Comparison of ENCODE assay signal across 17 cellular contexts in the genomic region with DNA sequence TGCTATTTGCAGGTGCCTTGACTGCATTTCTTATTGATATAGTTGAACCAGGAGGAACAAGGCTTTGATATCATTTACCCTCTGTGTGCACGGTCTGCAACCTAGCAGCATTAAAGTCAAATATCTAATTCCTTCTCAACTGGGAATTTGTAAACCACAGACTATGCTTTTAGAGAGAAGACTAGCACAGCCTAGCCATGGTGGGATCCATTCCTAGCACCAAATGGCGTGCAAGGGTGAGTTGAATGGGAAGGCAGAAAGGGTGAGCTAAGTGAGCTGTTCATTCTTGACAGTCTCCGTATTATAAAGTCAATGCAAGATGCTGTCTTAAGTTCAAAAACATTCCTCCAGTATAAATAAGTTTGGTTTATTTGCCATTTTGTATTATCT. TPM values are rescaled to one million over a fixed set of nuclear protein-coding genes. Genes with fewer than 3 reads are reported as not detected.
DNase-seq lines count a peak whose midpoint lies in the region; ATAC-seq and TF ChIP-seq lines count a peak whose summit lies in the region.
"Had no signal": no experiment of that assay in that cellular context is flagged by ENCODE, and none has a peak within 500 bp of the region (broad histone marks: within the 10 kb centered on the region; RNA-seq: fewer than 3 reads in every experiment).

No MANE protein-coding gene starts in this region.

- no peaks in the 10 kb centered on the region for H3K9me3 Mint-ChIP-seq in chondrocyte (ENCODE audit: low read depth)
- H3K9me3 Mint-ChIP-seq: CD4-positive, alpha-beta T cell; GM23338 had no signal

- peaks cover 3% of the 10 kb centered on the region for H3K36me3 Mint-ChIP-seq in chondrocyte (ENCODE audit: low read depth)

- peaks cover 33% of the 10 kb centered on the region for H3K79me2 ChIP-seq in SK-N-SH (ENCODE audit: insufficient read depth)

- peaks cover 33% of the 10 kb centered on the region for H3F3A ChIP-seq in SK-N-SH (replicated peaks; ENCODE audit: insufficient read depth)

- H3K4me3 Mint-ChIP-seq in chondrocyte (ENCODE audit: unreplicated experiment), result no peak overlapping the region
- H3K4me3 Mint-ChIP-seq: CD4-positive, alpha-beta T cell; GM23338 had no signal

- H3K36me3 ChIP-seq in SK-N-SH (replicated peaks in 1 of 2; ENCODE audit: control insufficient read depth in 1 of 2, insufficient read depth in 2 of 2, low read length in 1 of 2), result peaks cover 0 to 8% of the 10 kb centered on the region in 2 experiments
- H3K36me3 ChIP-seq in right lobe of liver, result no peaks in the 10 kb centered on the region
- H3K36me3 ChIP-seq: BLaER1 treated with 17β-estradiol and CSF1 and Interleukin-3, amounts not matched to agents 10 nM and 100 nM had no signal

- H4K20me1 ChIP-seq in SK-N-SH (ENCODE audit: insufficient read depth), result no peaks in the 10 kb centered on the region
- H4K20me1 ChIP-seq: BLaER1 treated with 17β-estradiol and CSF1 and Interleukin-3, amounts not matched to agents 10 nM and 100 nM had no signal

- no peak for TF ChIP-seq EP300 in SK-N-SH (IDR thresholded peaks at IDR 0.05; ENCODE audit: borderline replicate concordance in 1 of 2, low read depth in 1 of 2, low read length in 1 of 2)

- H3K9me3 ChIP-seq in SK-N-SH (no peaks in the 10 kb centered on the region), right lobe of liver (no peaks in the 10 kb centered on the region)

- ATAC-seq in SK-N-SH treated with all-trans-retinoic acid at 6 μM for 48 hours (no peak), GM21526 (IDR thresholded peaks at IDR 0.05; ENCODE audit: low FRiP score, unreplicated experiment) (no peak), right lobe of liver (no peak)
- ATAC-seq: GM23338, HepG2 had no signal

- DNase-seq in SK-N-SH (no peak), caudate nucleus (lab: John Stamatoyannopoulos, UW) (peak in 2 of 61 donors; percentile 47 to 52), globus pallidus (ENCODE audit: low spot score) (peak; percentile 51), superior temporal gyrus (ENCODE audit: extremely low spot score) (peak; percentile 70), chondrocyte (ENCODE audit: low spot score) (no peak), right lobe of liver (no peak)
- DNase-seq: AML-193; Calu3; CD4-positive, alpha-beta T cell; DMS 273 treated with DMSO at 0.1 percent for 48 hours; H7 had no signal

- WGBS in SK-N-SH (ENCODE audit: low lambda C conversion rate), result 75% methylated on average over 3 of the region's 3 CpGs
- WGBS in right lobe of liver (ENCODE audit: insufficient coverage, low coverage, low lambda C conversion rate, missing lambda C conversion rate), result 45% methylated on average over 3 of the region's 3 CpGs

- H3K4me2 ChIP-seq in SK-N-SH, result peak overlapping the region; percentile 23; the same call in 1 of the 2 replicates
- H3K4me2 ChIP-seq: BLaER1 treated with 17β-estradiol and CSF1 and Interleukin-3, amounts not matched to agents 10 nM and 100 nM; GM23338 had no signal

- intact Hi-C loops in right lobe of liver (cut with DNase I), result no loop called here

- H2AFZ ChIP-seq in SK-N-SH (ENCODE audit: low read depth), result no peak overlapping the region
- H2AFZ ChIP-seq: GM23338 had no signal

- H3K4me1 Mint-ChIP-seq in chondrocyte (ENCODE audit: low read depth), result peaks cover 44% of the 10 kb centered on the region

- no peak for TF ChIP-seq POLR2A in right lobe of liver (IDR thresholded peaks at IDR 0.05)

- H3K4me3 ChIP-seq in SK-N-SH (ENCODE audit: low read depth in 2 of 2, low read length in 1 of 2) (no peak overlapping the region; a peak in 1 of 4 replicates), right lobe of liver (no peak overlapping the region)
- H3K4me3 ChIP-seq: BLaER1 treated with 17β-estradiol and CSF1 and Interleukin-3, amounts not matched to agents 10 nM and 100 nM; GM23338 had no signal

- TF ChIP-seq CTCF in SK-N-SH (IDR thresholded peaks at IDR 0.05) (no peak), chondrocyte (IDR thresholded peaks at IDR 0.05) (no peak), right lobe of liver (IDR thresholded peaks at IDR 0.05) (no peak)

- POLR2A ChIA-PET in SK-N-SH (lab: Yijun Ruan, JAX), result no interaction called here

- H3K4me1 ChIP-seq in SK-N-SH (ENCODE audit: control insufficient read depth in 1 of 2, insufficient read depth in 2 of 2, low read depth in 1 of 2, low read length in 1 of 2) (peaks cover 10 to 29% of the 10 kb centered on the region in 2 experiments), right lobe of liver (no peaks in the 10 kb centered on the region)
- H3K4me1 ChIP-seq: BLaER1 treated with 17β-estradiol and CSF1 and Interleukin-3, amounts not matched to agents 10 nM and 100 nM had no signal

- CTCF ChIA-PET in SK-N-SH (lab: Yijun Ruan, JAX), result interaction anchor here (1.3 kb wide), 2 partner anchors 60 to 112 kb away, joined by 4 read pairs; no protein-coding TSS in a partner anchor

- H3K9me2 ChIP-seq in SK-N-SH, result no peaks in the 10 kb centered on the region

- H3K27me3 ChIP-seq in SK-N-SH (ENCODE audit: insufficient read depth) (no peaks in the 10 kb centered on the region), right lobe of liver (no peaks in the 10 kb centered on the region)

- H3K27ac Mint-ChIP-seq in chondrocyte (ENCODE audit: unreplicated experiment), result no peak overlapping the region
- H3K27ac Mint-ChIP-seq: CD4-positive, alpha-beta T cell; GM23338 had no signal

- H3K9ac ChIP-seq in SK-N-SH, result no peak overlapping the region
- H3K9ac ChIP-seq: BLaER1 treated with 17β-estradiol and CSF1 and Interleukin-3, amounts not matched to agents 10 nM and 100 nM had no signal

- TF ChIP-seq RAD21 in SK-N-SH (IDR thresholded peaks at IDR 0.05; ENCODE audit: low read length), result no peak

- no peaks in the 10 kb centered on the region for H3K27me3 Mint-ChIP-seq in chondrocyte (ENCODE audit: low read depth)

- H3K27ac ChIP-seq in SK-N-SH (ENCODE audit: low read depth in 2 of 2, low read length in 1 of 2) (no peak overlapping the region), caudate nucleus (ENCODE audit: low read depth, low read length) (peak overlapping the region; percentile 92), right lobe of liver (no peak overlapping the region)
- H3K27ac ChIP-seq: 22Rv1; BLaER1 treated with 17β-estradiol and CSF1 and Interleukin-3, amounts not matched to agents 10 nM and 100 nM had no signal

TF ChIP-seq in SK-N-SH, 30 proteins besides CTCF, POLR2A, EP300 and RAD21 (continues in another document):
- TF ChIP-seq, protein P1, sequence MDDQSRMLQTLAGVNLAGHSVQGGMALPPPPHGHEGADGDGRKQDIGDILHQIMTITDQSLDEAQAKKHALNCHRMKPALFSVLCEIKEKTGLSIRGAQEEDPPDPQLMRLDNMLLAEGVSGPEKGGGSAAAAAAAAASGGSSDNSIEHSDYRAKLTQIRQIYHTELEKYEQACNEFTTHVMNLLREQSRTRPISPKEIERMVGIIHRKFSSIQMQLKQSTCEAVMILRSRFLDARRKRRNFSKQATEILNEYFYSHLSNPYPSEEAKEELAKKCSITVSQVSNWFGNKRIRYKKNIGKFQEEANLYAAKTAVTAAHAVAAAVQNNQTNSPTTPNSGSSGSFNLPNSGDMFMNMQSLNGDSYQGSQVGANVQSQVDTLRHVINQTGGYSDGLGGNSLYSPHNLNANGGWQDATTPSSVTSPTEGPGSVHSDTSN (IDR thresholded peaks at IDR 0.05), result no peak
- TF ChIP-seq, protein P2, sequence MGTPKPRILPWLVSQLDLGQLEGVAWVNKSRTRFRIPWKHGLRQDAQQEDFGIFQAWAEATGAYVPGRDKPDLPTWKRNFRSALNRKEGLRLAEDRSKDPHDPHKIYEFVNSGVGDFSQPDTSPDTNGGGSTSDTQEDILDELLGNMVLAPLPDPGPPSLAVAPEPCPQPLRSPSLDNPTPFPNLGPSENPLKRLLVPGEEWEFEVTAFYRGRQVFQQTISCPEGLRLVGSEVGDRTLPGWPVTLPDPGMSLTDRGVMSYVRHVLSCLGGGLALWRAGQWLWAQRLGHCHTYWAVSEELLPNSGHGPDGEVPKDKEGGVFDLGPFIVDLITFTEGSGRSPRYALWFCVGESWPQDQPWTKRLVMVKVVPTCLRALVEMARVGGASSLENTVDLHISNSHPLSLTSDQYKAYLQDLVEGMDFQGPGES (IDR thresholded peaks at IDR 0.05; ENCODE audit: low read depth, low read length), result no peak
- no peak for TF ChIP-seq SIN3A (IDR thresholded peaks at IDR 0.05; ENCODE audit: borderline replicate concordance, low read depth, low read length)
- TF ChIP-seq TCF12 (IDR thresholded peaks at IDR 0.05), result no peak
- TF ChIP-seq RCOR1 (IDR thresholded peaks at IDR 0.05; ENCODE audit: low read length), result no peak
- no peak for TF ChIP-seq GATA2 (CRISPR knock-in tag; IDR thresholded peaks at IDR 0.05)
- no peak for TF ChIP-seq GABPA (IDR thresholded peaks at IDR 0.05; ENCODE audit: low read depth)

TF ChIP-seq in SK-N-SH treated with all-trans-retinoic acid at 6 μM for 48 hours, 23 proteins besides CTCF, POLR2A, EP300 and RAD21:
- TF ChIP-seq OSR1 (CRISPR knock-in tag; IDR thresholded peaks at IDR 0.05) (no peak), ARNTL (CRISPR knock-in tag; IDR thresholded peaks at IDR 0.05; ENCODE audit: borderline replicate concordance, low read depth) (no peak), ZC3H10 (CRISPR knock-in tag; IDR thresholded peaks at IDR 0.05) (no peak), ZNF8 (CRISPR knock-in tag; IDR thresholded peaks at IDR 0.05) (no peak), ZFP3 (CRISPR knock-in tag; IDR thresholded peaks at IDR 0.05) (no peak), TOX (CRISPR knock-in tag; IDR thresholded peaks at IDR 0.05; ENCODE audit: borderline replicate concordance) (no peak)
- TF ChIP-seq, protein P3, sequence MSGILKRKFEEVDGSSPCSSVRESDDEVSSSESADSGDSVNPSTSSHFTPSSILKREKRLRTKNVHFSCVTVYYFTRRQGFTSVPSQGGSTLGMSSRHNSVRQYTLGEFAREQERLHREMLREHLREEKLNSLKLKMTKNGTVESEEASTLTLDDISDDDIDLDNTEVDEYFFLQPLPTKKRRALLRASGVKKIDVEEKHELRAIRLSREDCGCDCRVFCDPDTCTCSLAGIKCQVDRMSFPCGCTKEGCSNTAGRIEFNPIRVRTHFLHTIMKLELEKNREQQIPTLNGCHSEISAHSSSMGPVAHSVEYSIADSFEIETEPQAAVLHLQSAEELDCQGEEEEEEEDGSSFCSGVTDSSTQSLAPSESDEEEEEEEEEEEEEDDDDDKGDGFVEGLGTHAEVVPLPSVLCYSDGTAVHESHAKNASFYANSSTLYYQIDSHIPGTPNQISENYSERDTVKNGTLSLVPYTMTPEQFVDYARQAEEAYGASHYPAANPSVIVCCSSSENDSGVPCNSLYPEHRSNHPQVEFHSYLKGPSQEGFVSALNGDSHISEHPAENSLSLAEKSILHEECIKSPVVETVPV (CRISPR knock-in tag; IDR thresholded peaks at IDR 0.05), result no peak

RNA-seq across cellular contexts. Expression of gene ZNF365, which starts 2.9 kb away (rescaled TPM):
- 4.5 and 5.9 TPM in 2 replicates for polyA plus RNA-seq in SK-N-SH (2012; rRNA removed)
- 5.9 and 6.3 TPM in 2 replicates for polyA plus RNA-seq in SK-N-SH (2012; cell fraction: cytosol; rRNA removed)
- polyA plus RNA-seq in SK-N-SH (2012; cell fraction: nucleus; rRNA removed), result 4.0 and 4.8 TPM in 2 replicates
- total RNA-seq in chondrocyte (5.2 to 10.9 TPM (median 6.0 TPM) in 3 replicates), right lobe of liver (under 1 TPM in 1 of 6 experiments, not detected in 5; 0.06 TPM)
- total RNA-seq: H7, HepG2 had no signal
- polyA plus RNA-seq: HepG2 had no signal

Comparison
In these comparisons a context has a peak if more than half of its experiments do, and no peak if none do; other contexts are left out.
1. DNase-seq: peak in globus pallidus (single experiment) and superior temporal gyrus (single experiment); none in SK-N-SH (single experiment), chondrocyte (single experiment) and right lobe of liver (0 of 3).